Comparison of ENCODE assay signal across 9 cellular contexts in genomic region chr18:36899289-36899688, GRCh38.
DNase-seq lines count a peak whose midpoint lies in the region; TF ChIP-seq lines count a peak whose summit lies in the region.
"Had no signal": no experiment of that assay in that cellular context is flagged by ENCODE, and none has a peak within 500 bp of the region (broad histone marks: within the 10 kb centered on the region; RNA-seq: fewer than 3 reads in every experiment).

No MANE protein-coding gene starts in this region.

- TF ChIP-seq CTCF in smooth muscle cell (IDR thresholded peaks at IDR 0.05; ENCODE audit: borderline replicate concordance, insufficient read depth, poor library complexity, severe bottlenecking), result no peak

- H3K79me2 ChIP-seq in smooth muscle cell (ENCODE audit: low read depth), result no peaks in the 10 kb centered on the region

- H3K36me3 Mint-ChIP-seq in activated CD4-positive, alpha-beta T cell treated with anti-CD3 and anti-CD28 coated beads, Interleukin-2, amount 10 ng/mL, durations not matched to agents 24 days and 14 days (ENCODE audit: low read depth), result no peaks in the 10 kb centered on the region

- peaks cover 5% of the 10 kb centered on the region for H3K9me3 Mint-ChIP-seq in activated CD4-positive, alpha-beta T cell treated with anti-CD3 and anti-CD28 coated beads, Interleukin-2, amount 10 ng/mL, durations not matched to agents 24 days and 14 days

- H3K27me3 ChIP-seq in smooth muscle cell (ENCODE audit: low read depth), result no peaks in the 10 kb centered on the region

- intact Hi-C loops in activated CD4-positive, alpha-beta T cell treated with anti-CD3 and anti-CD28 coated beads, Interleukin-2, amount 10 ng/mL, durations not matched to agents 24 days and 14 days (cut with micrococcal nuclease), result loop anchor here (5.0 to 10.0 kb wide), 2 partner anchors 74 to 212 kb away; partner anchors contain the start of genes KIAA1328 and TPGS2

- H3K9me3 ChIP-seq in SK-N-MC (ENCODE audit: low read depth, low read length) (no peaks in the 10 kb centered on the region), smooth muscle cell (replicated peaks; ENCODE audit: low read depth) (no peaks in the 10 kb centered on the region)

- H2AFZ ChIP-seq in smooth muscle cell (ENCODE audit: low read depth), result no peak overlapping the region

- DNase-seq in DMS 273 (lab: John Stamatoyannopoulos, UW; ENCODE audit: unreplicated experiment), result peak; percentile 67
- DNase-seq in HuH-7.5 (ENCODE audit: low spot score), result peak; percentile 5
- DNase-seq in SK-N-MC (ENCODE audit: low read depth, low spot score), result peak; percentile 44
- DNase-seq in iPS DF 19.7 (ENCODE audit: low read depth, low spot score), result peak; percentile 9
- DNase-seq in cortex of kidney (lab: John Stamatoyannopoulos, UW), result no peak
- DNase-seq in activated CD4-positive, alpha-beta T cell treated with anti-CD3 and anti-CD28 coated beads, Interleukin-2, amount 10 ng/mL, durations not matched to agents 24 days and 14 days, result no peak
- DNase-seq in T-helper 9 cell, result no peak
- DNase-seq in smooth muscle cell (lab: John Stamatoyannopoulos, UW; ENCODE audit: unreplicated experiment), result no peak
- DNase-seq: cerebellar nuclear complex had no signal

- no peaks in the 10 kb centered on the region for H3F3A ChIP-seq in smooth muscle cell (ENCODE audit: low read depth)

- no peak overlapping the region for H3K4me3 ChIP-seq in SK-N-MC
- H3K4me3 ChIP-seq in smooth muscle cell, result no peak overlapping the region

- H3K36me3 ChIP-seq in SK-N-MC (ENCODE audit: insufficient read depth, low read length) (no peaks in the 10 kb centered on the region), smooth muscle cell (ENCODE audit: low read depth) (no peaks in the 10 kb centered on the region)

- H3K4me2 ChIP-seq in smooth muscle cell, result no peak overlapping the region

- H3K27ac ChIP-seq in SK-N-MC (peak overlapping the region; percentile 52; the same call in 1 of the 2 replicates), smooth muscle cell (ENCODE audit: low read depth) (no peak overlapping the region)

- peaks cover 2% of the 10 kb centered on the region for H3K4me1 Mint-ChIP-seq in activated CD4-positive, alpha-beta T cell treated with anti-CD3 and anti-CD28 coated beads, Interleukin-2, amount 10 ng/mL, durations not matched to agents 24 days and 14 days

- no peaks in the 10 kb centered on the region for H3K27me3 Mint-ChIP-seq in activated CD4-positive, alpha-beta T cell treated with anti-CD3 and anti-CD28 coated beads, Interleukin-2, amount 10 ng/mL, durations not matched to agents 24 days and 14 days

- no peaks in the 10 kb centered on the region for H3K4me1 ChIP-seq in smooth muscle cell (ENCODE audit: low read depth)

- no peak overlapping the region for H3K4me3 Mint-ChIP-seq in activated CD4-positive, alpha-beta T cell treated with anti-CD3 and anti-CD28 coated beads, Interleukin-2, amount 10 ng/mL, durations not matched to agents 24 days and 14 days

- no peak overlapping the region for H3K9ac ChIP-seq in SK-N-MC (ENCODE audit: insufficient read length)
- H3K9ac ChIP-seq in smooth muscle cell (ENCODE audit: low read depth), result no peak overlapping the region

- no peak overlapping the region for H3K27ac Mint-ChIP-seq in activated CD4-positive, alpha-beta T cell treated with anti-CD3 and anti-CD28 coated beads, Interleukin-2, amount 10 ng/mL, durations not matched to agents 24 days and 14 days

- WGBS in smooth muscle cell (ENCODE audit: low lambda C conversion rate), result 86% methylated on average over 3 of the region's 3 CpGs

- H4K20me1 ChIP-seq in smooth muscle cell (ENCODE audit: low read depth), result no peaks in the 10 kb centered on the region

Comparison
In these comparisons a context has a peak if more than half of its experiments do, and no peak if none do; other contexts are left out.
1. DNase-seq: peak in DMS 273 (single experiment), HuH-7.5 (single experiment), SK-N-MC (single experiment) and iPS DF 19.7 (single experiment); none in cortex of kidney (single experiment), activated CD4-positive, alpha-beta T cell treated with anti-CD3 and anti-CD28 coated beads, Interleukin-2, amount 10 ng/mL, durations not matched to agents 24 days and 14 days (single experiment), T-helper 9 cell (single experiment) and smooth muscle cell (single experiment).